In genomic region chr6:118668761-118669411, GRCh38 we compare ENCODE assay signal across 15 cellular contexts. TPM values are rescaled to one million over a fixed set of nuclear protein-coding genes. Genes with fewer than 3 reads are reported as not detected.
DNase-seq lines count a peak whose midpoint lies in the region; ATAC-seq and TF ChIP-seq lines count a peak whose summit lies in the region.
"Had no signal": no experiment of that assay in that cellular context is flagged by ENCODE, and none has a peak within 500 bp of the region (broad histone marks: within the 10 kb centered on the region; RNA-seq: fewer than 3 reads in every experiment).

No MANE protein-coding gene starts in this region.

- DNase-seq in AG08396 (ENCODE audit: low spot score) (peak; percentile 59), HFFc6 (peak; percentile 61), amniotic stem cell (lab: John Stamatoyannopoulos, UW) (peak; percentile 20), mesothelial cell of epicardium (ENCODE audit: low spot score in 2 of 2, unreplicated experiment in 2 of 2) (no peak), neural progenitor cell (ENCODE audit: low spot score) (no peak), thyroid gland (no peak), lower lobe of right lung (no peak)
- DNase-seq in stimulated activated naive CD4-positive, alpha-beta T cell (lab: John Stamatoyannopoulos, UW): no peak
- DNase-seq: activated CD4-positive, alpha-beta T cell treated with anti-CD3 and anti-CD28 coated beads for 1 hour; COR-L47; stimulated activated CD4-positive, alpha-beta T cell treated with anti-CD3 and anti-CD28 coated beads, Interleukin-2, amount 100 ng/mL, for 48 hours had no signal

- H3K27me3 Mint-ChIP-seq in HFFc6 (ENCODE audit: insufficient read depth): 0 out of 2 replicates have a peak, but pooled peaks cover 8% of the 10 kb centered on the region
- H3K27me3 Mint-ChIP-seq in mesothelial cell of epicardium (ENCODE audit: low read depth): no peaks in the 10 kb centered on the region
- H3K27me3 Mint-ChIP-seq in neural progenitor cell (ENCODE audit: insufficient read depth, low read depth): peaks cover 2% of the 10 kb centered on the region

- no peak for TF ChIP-seq POLR2A in thyroid gland (IDR thresholded peaks at IDR 0.05)

- H3K27ac Mint-ChIP-seq in HFFc6 (no peak overlapping the region), mesothelial cell of epicardium (peak overlapping the region; percentile 79), neural progenitor cell (no peak overlapping the region)

- no peak overlapping the region for H3K9ac ChIP-seq in neural progenitor cell

- H3K4me3 Mint-ChIP-seq in HFFc6 (no peak overlapping the region), mesothelial cell of epicardium (no peak overlapping the region), neural progenitor cell (no peak overlapping the region)

- H3K36me3 Mint-ChIP-seq in HFFc6 (ENCODE audit: low read depth) (no peaks in the 10 kb centered on the region), mesothelial cell of epicardium (no peaks in the 10 kb centered on the region), neural progenitor cell (no peaks in the 10 kb centered on the region)

- no peaks in the 10 kb centered on the region for H3F3A ChIP-seq in neural progenitor cell (ENCODE audit: low read depth)

- no peak overlapping the region for H3K4me3 ChIP-seq in neural progenitor cell
- no peak overlapping the region for H3K4me3 ChIP-seq in thyroid gland (replicated peaks in 1 of 3)
- no peak overlapping the region for H3K4me3 ChIP-seq in lower lobe of right lung
- H3K4me3 ChIP-seq: thoracic aorta had no signal

- H3K36me3 ChIP-seq in neural progenitor cell (no peaks in the 10 kb centered on the region), thyroid gland (no peaks in the 10 kb centered on the region), lower lobe of right lung (no peaks in the 10 kb centered on the region)
- H3K36me3 ChIP-seq: thoracic aorta had no signal

- H3K9me3 ChIP-seq in neural progenitor cell (ENCODE audit: low read depth) (no peaks in the 10 kb centered on the region), thyroid gland (no peaks in the 10 kb centered on the region), lower lobe of right lung (no peaks in the 10 kb centered on the region)
- H3K9me3 ChIP-seq: thoracic aorta had no signal

- WGBS in thyroid gland, 2 donors: 44 to 60% methylated on average over 1 of the region's 1 CpG

- peaks cover 36% of the 10 kb centered on the region for H3K4me1 Mint-ChIP-seq in HFFc6 (ENCODE audit: low read depth)
- peaks cover 52% of the 10 kb centered on the region for H3K4me1 Mint-ChIP-seq in mesothelial cell of epicardium
- H3K4me1 Mint-ChIP-seq in neural progenitor cell: peaks cover 4% of the 10 kb centered on the region

- intact Hi-C loops in thyroid gland (cut with DNase I) (no loop called here), lower lobe of right lung (cut with DNase I) (no loop called here)

- no peak overlapping the region for H2AFZ ChIP-seq in neural progenitor cell (replicated peaks)

- no peak overlapping the region for H3K4me2 ChIP-seq in neural progenitor cell

- no peaks in the 10 kb centered on the region for H3K79me2 ChIP-seq in neural progenitor cell (ENCODE audit: low read depth)

- TF ChIP-seq CTCF in HFFc6 (IDR thresholded peaks at IDR 0.05) (no peak), mesothelial cell of epicardium (IDR thresholded peaks at IDR 0.05; ENCODE audit: unreplicated experiment) (no peak), neural progenitor cell (IDR thresholded peaks at IDR 0.05) (no peak), thyroid gland (IDR thresholded peaks at IDR 0.05) (no peak), lower lobe of right lung (IDR thresholded peaks at IDR 0.05) (no peak)

- no peaks in the 10 kb centered on the region for H3K27me3 ChIP-seq in neural progenitor cell
- H3K27me3 ChIP-seq in thyroid gland: no peaks in the 10 kb centered on the region
- no peaks in the 10 kb centered on the region for H3K27me3 ChIP-seq in lower lobe of right lung (ENCODE audit: low read depth)

- H3K27ac ChIP-seq in neural progenitor cell (no peak overlapping the region), thyroid gland (no peak overlapping the region), lower lobe of right lung (no peak overlapping the region)
- H3K27ac ChIP-seq: thoracic aorta had no signal

- H3K9me3 Mint-ChIP-seq in HFFc6 (no peaks in the 10 kb centered on the region), mesothelial cell of epicardium (no peaks in the 10 kb centered on the region), neural progenitor cell (no peaks in the 10 kb centered on the region)

- H3K4me1 ChIP-seq in neural progenitor cell (no peaks in the 10 kb centered on the region), thyroid gland (no peaks in the 10 kb centered on the region), lower lobe of right lung (peaks cover 14% of the 10 kb centered on the region)

- H4K20me1 ChIP-seq in neural progenitor cell (ENCODE audit: low read depth): no peaks in the 10 kb centered on the region

- no peak for ATAC-seq in lower lobe of right lung
- ATAC-seq: activated naive CD4-positive, alpha-beta T cell treated with anti-CD3 and anti-CD28 coated beads, Interleukin-2, amount 50 U/mL, for 72 hours; esophagus mucosa; Panc1 had no signal

RNA-seq across cellular contexts. Expression of gene CEP85L, which starts 17.5 kb away (rescaled TPM):
- total RNA-seq in HFFc6 (2021; fragmentation: NEBNext Ultra II Directional; extraction: Animal tissue kit (Norgen Biotek cat#: 25700)): 1 to 10 TPM; 6.6 to 8.8 (median 7.6) TPM
- total RNA-seq in mesothelial cell of epicardium (20.6 to 23.5 TPM (median 23.1 TPM) in 3 replicates), neural progenitor cell (ENCODE audit: low replicate concordance) (6.0 and 12.6 TPM in 2 replicates), thyroid gland (10 to 100 TPM; 10.5 to 42.9 (median 17.1) TPM), lower lobe of right lung (11.0 TPM)

Comparison
In these comparisons a context has a peak if more than half of its experiments do, and no peak if none do; other contexts are left out.
1. DNase-seq: peak in AG08396 (single experiment), HFFc6 (single experiment) and amniotic stem cell (single experiment); none in mesothelial cell of epicardium (0 of 2), neural progenitor cell (single experiment), thyroid gland (0 of 2), stimulated activated naive CD4-positive, alpha-beta T cell (0 of 6) and lower lobe of right lung (single experiment).